In the genomic region with DNA sequence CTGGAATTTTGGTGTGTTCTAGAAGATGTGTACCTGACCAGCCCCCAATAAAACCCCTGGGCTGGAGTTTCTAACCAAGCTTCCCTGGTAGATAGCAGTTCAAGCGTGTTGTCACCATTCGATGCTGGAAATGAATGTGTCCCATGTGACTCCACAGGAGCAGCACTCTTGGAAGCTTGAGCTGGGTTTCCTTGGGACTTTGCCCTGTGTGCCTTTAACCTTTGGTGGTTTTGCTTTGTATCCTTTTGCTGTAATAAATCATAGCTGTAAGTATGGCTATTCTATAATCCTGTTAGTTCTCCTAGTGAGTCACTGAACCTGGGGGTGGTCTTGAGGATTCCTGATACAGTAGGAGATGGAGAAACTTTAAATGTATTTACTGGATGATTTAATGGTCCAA, we compare ENCODE assay signal across 27 cellular contexts.
"Had no signal": no experiment of that assay in that cellular context is flagged by ENCODE, and none has a peak within 500 bp of the region (broad histone marks: within the 10 kb centered on the region; RNA-seq: fewer than 3 reads in every experiment).

No MANE protein-coding gene starts in this region.

- H3K27me3 ChIP-seq: heart left ventricle, left lung, spleen, uterus had no signal

- H3K9me3 ChIP-seq: heart left ventricle, left lung, spleen, thoracic aorta, uterus had no signal

- H3K27ac Mint-ChIP-seq: activated B cell treated with CpG ODN at 0.5 μM for 24 hours; activated CD8-positive, alpha-beta memory T cell treated with anti-CD3 and anti-CD28 coated beads, Interleukin-2, amount 10 ng/mL, durations not matched to agents 7 days and 5 days; activated CD8-positive, alpha-beta T cell treated with anti-CD3 and anti-CD28 coated beads, Interleukin-2, amount 10 ng/mL, durations not matched to agents 7 days and 5 days; activated naive CD4-positive, alpha-beta T cell treated with anti-CD3 and anti-CD28 coated beads, Interleukin-2, amount 50 U/mL, for 72 hours; activated T-helper 2 cell treated with anti-CD3 and anti-CD28 coated beads, Interferon-gamma antibody, Interleukin-2, Interleukin-4, amounts not matched to agents 10 μg/mL and 5 μg/mL and 100 μg/mL, durations not matched to agents 14 hours and 24 hours and 36 hours; brain; effector memory CD8-positive, alpha-beta T cell; naive thymus-derived CD8-positive, alpha-beta T cell; T-helper 2 cell treated with Interferon-gamma antibody and Interleukin-4, amounts not matched to agents 5 μg/mL and 100 μg/mL, for 36 hours; type B pancreatic cell had no signal

- H3K4me3 ChIP-seq: heart left ventricle, left lung, lung, spleen, thoracic aorta, uterus had no signal

- H3K9me3 Mint-ChIP-seq: activated B cell treated with CpG ODN at 0.5 μM for 24 hours; activated naive CD4-positive, alpha-beta T cell treated with anti-CD3 and anti-CD28 coated beads, Interleukin-2, amount 50 U/mL, for 72 hours; activated T-helper 2 cell treated with anti-CD3 and anti-CD28 coated beads, Interferon-gamma antibody, Interleukin-2, Interleukin-4, amounts not matched to agents 10 μg/mL and 5 μg/mL and 100 μg/mL, durations not matched to agents 14 hours and 24 hours and 36 hours; brain; effector memory CD8-positive, alpha-beta T cell; neural crest cell; T-helper 2 cell treated with Interferon-gamma antibody and Interleukin-4, amounts not matched to agents 5 μg/mL and 100 μg/mL, for 36 hours; type B pancreatic cell had no signal

- DNase-seq: activated B cell treated with CpG ODN at 0.5 μM for 24 hours; activated CD8-positive, alpha-beta memory T cell treated with anti-CD3 and anti-CD28 coated beads, Interleukin-2, amount 10 ng/mL, durations not matched to agents 7 days and 5 days; activated CD8-positive, alpha-beta T cell treated with anti-CD3 and anti-CD28 coated beads, Interleukin-2, amount 10 ng/mL, durations not matched to agents 7 days and 5 days; activated T-cell treated with anti-CD3 and anti-CD28 coated beads, Interleukin-2, amount 50 U/mL, for 48 hours; caudate nucleus; cortex of kidney; effector memory CD8-positive, alpha-beta T cell; erythroblast; foreskin fibroblast; heart left ventricle; left lung; naive thymus-derived CD8-positive, alpha-beta T cell; nucleus accumbens; right cardiac atrium; spleen; stimulated activated naive CD4-positive, alpha-beta T cell treated with Interleukin-2 at 50 U/mL for 16 hours; T-helper 1 cell; uterus had no signal

- ATAC-seq: activated CD8-positive, alpha-beta memory T cell treated with anti-CD3 and anti-CD28 coated beads, Interleukin-2, amount 10 ng/mL, durations not matched to agents 7 days and 5 days; activated CD8-positive, alpha-beta T cell treated with anti-CD3 and anti-CD28 coated beads, Interleukin-2, amount 10 ng/mL, durations not matched to agents 7 days and 5 days; activated naive CD4-positive, alpha-beta T cell treated with anti-CD3 and anti-CD28 coated beads, Interleukin-2, amount 50 U/mL, for 72 hours; effector memory CD8-positive, alpha-beta T cell; heart left ventricle; left lung; naive thymus-derived CD8-positive, alpha-beta T cell; right cardiac atrium had no signal

- H3K4me1 Mint-ChIP-seq: activated CD8-positive, alpha-beta memory T cell treated with anti-CD3 and anti-CD28 coated beads, Interleukin-2, amount 10 ng/mL, durations not matched to agents 7 days and 5 days; brain; neural crest cell had no signal

- H3K27ac ChIP-seq: heart left ventricle, left lung, parathyroid adenoma, spleen, thoracic aorta, uterus had no signal

- H3K36me3 ChIP-seq: heart left ventricle, left lung, thoracic aorta, uterus had no signal

- H3K4me1 ChIP-seq: heart left ventricle, left lung, parathyroid adenoma, uterus had no signal

- H3K36me3 Mint-ChIP-seq: activated CD8-positive, alpha-beta memory T cell treated with anti-CD3 and anti-CD28 coated beads, Interleukin-2, amount 10 ng/mL, durations not matched to agents 7 days and 5 days; activated naive CD4-positive, alpha-beta T cell treated with anti-CD3 and anti-CD28 coated beads, Interleukin-2, amount 50 U/mL, for 72 hours; brain; naive thymus-derived CD8-positive, alpha-beta T cell; type B pancreatic cell had no signal

- H3K4me3 Mint-ChIP-seq: activated B cell treated with CpG ODN at 0.5 μM for 24 hours; activated CD8-positive, alpha-beta memory T cell treated with anti-CD3 and anti-CD28 coated beads, Interleukin-2, amount 10 ng/mL, durations not matched to agents 7 days and 5 days; activated CD8-positive, alpha-beta T cell treated with anti-CD3 and anti-CD28 coated beads, Interleukin-2, amount 10 ng/mL, durations not matched to agents 7 days and 5 days; brain; effector memory CD8-positive, alpha-beta T cell; naive thymus-derived CD8-positive, alpha-beta T cell; neural crest cell; T-helper 2 cell treated with Interferon-gamma antibody and Interleukin-4, amounts not matched to agents 5 μg/mL and 100 μg/mL, for 36 hours; type B pancreatic cell had no signal

- H3K27me3 Mint-ChIP-seq: activated B cell treated with CpG ODN at 0.5 μM for 24 hours; activated CD8-positive, alpha-beta memory T cell treated with anti-CD3 and anti-CD28 coated beads, Interleukin-2, amount 10 ng/mL, durations not matched to agents 7 days and 5 days; brain; effector memory CD8-positive, alpha-beta T cell had no signal
